ENCODE assay signal across 29 cellular contexts in the genomic region with DNA sequence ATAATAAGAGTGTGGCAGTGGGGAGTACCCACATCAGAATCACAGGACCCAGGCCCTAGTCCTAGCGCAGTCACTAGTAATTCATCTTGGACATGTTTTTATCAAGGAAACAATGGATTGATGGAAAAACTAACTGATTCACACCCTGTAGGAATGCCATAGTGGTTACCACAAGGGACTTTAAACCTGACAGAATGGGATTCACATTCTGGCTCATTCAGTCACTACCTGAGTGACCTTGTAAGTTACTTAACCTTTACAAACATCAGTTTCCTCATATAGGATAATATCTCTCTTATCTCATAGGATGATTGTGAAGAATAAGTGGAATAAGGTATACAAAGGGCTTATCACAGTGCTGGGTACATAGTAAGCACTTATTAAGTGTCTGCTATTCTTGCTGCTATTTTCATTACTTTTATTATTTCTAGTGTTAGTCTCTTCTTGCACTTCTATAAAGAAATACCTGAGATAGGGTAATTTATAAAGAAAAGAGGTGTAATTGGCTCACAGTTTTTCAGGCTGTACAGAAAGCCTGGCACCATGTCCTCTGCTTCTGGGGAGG.
DNase-seq lines count a peak whose midpoint lies in the region; ATAC-seq, FAIRE-seq and TF ChIP-seq lines count a peak whose summit lies in the region.
"Had no signal": no experiment of that assay in that cellular context is flagged by ENCODE, and none has a peak within 500 bp of the region (broad histone marks: within the 10 kb centered on the region; RNA-seq: fewer than 3 reads in every experiment).

No MANE protein-coding gene starts in this region.

- no peaks in the 10 kb centered on the region for H3K79me2 ChIP-seq in HepG2 (ENCODE audit: insufficient read depth, low read length)

- TF ChIP-seq POLR2A in HepG2 (IDR thresholded peaks at IDR 0.05; ENCODE audit: insufficient read depth in 1 of 2, low read depth in 2 of 2, low read length in 2 of 2), result no peak
- TF ChIP-seq POLR2A in right lobe of liver (IDR thresholded peaks at IDR 0.05), result no peak

- TF ChIP-seq EP300 in HepG2 (IDR thresholded peaks at IDR 0.05; ENCODE audit: low read depth in 2 of 2, low read length in 2 of 2) (peak in 1 of 2 experiments; percentile 52; a peak in 1 of 4 replicates), HepG2 (CRISPR knock-in tag; IDR thresholded peaks at IDR 0.05; ENCODE audit: borderline replicate concordance) (no peak)

- H2AFZ ChIP-seq in HepG2 (ENCODE audit: low read length), result no peak overlapping the region

- no TSS peak for BruUV-seq in HepG2 (replicated peaks; lab: Mats Ljungman, UMichigan)

- DNase-seq in HepG2 (ENCODE audit: low spot score) (peak; percentile 83), right lobe of liver (no peak)
- DNase-seq: 8988T; ACHN; AML-193; BE2C; C1 segment of cervical spinal cord; Caco-2; Calu3; CD4-positive, alpha-beta memory T cell; CD4-positive, alpha-beta T cell; CD4-positive, CD25-positive, alpha-beta regulatory T cell; CD8-positive, alpha-beta memory T cell; CD8-positive, alpha-beta T cell; COR-L47; DMS 273 treated with DMSO at 0.1 percent for 48 hours; DMS153; DMS53; DMS79; DMS79 treated with DMSO at 0.1 percent for 48 hours; DND-41; EL had no signal

- no peaks in the 10 kb centered on the region for H4K20me1 ChIP-seq in HepG2 (ENCODE audit: insufficient read depth, low read length)
- H4K20me1 ChIP-seq: BLaER1; BLaER1 treated with 17β-estradiol and CSF1 and Interleukin-3, amounts not matched to agents 10 nM and 100 nM had no signal

- H3K4me1 ChIP-seq in HepG2 (ENCODE audit: insufficient read depth, low read length) (peaks cover 65% of the 10 kb centered on the region), right lobe of liver (no peaks in the 10 kb centered on the region)
- H3K4me1 ChIP-seq: BE2C, BLaER1 had no signal

- peak; percentile 77 for ATAC-seq in HepG2
- no peak for ATAC-seq in right lobe of liver
- ATAC-seq: A549; CD8-positive, alpha-beta T cell had no signal

- TF ChIP-seq RAD21 in HepG2 (CRISPR knock-in tag; IDR thresholded peaks at IDR 0.05), result no peak

- H3K27ac ChIP-seq in HepG2 (ENCODE audit: extremely low read length, insufficient read depth, low read length) (peak overlapping the region; percentile 50), right lobe of liver (no peak overlapping the region)
- H3K27ac ChIP-seq: 22Rv1; A549; BLaER1; BLaER1 treated with 17β-estradiol and CSF1 and Interleukin-3, amounts not matched to agents 10 nM and 100 nM; C4-2B had no signal

- POLR2A ChIA-PET in HepG2 (lab: Yijun Ruan, JAX), result no interaction called here

- FAIRE-seq in HepG2 (lab: Jason Lieb, UNC), result no peak
- FAIRE-seq: A204.1, A549, D721Med had no signal

- H3K36me3 ChIP-seq in HepG2 (replicated peaks in 1 of 2; ENCODE audit: control insufficient read depth in 1 of 2, insufficient read depth in 2 of 2, low read length in 2 of 2), result no peaks in the 10 kb centered on the region
- H3K36me3 ChIP-seq in right lobe of liver, result no peaks in the 10 kb centered on the region
- H3K36me3 ChIP-seq: BE2C; BLaER1; BLaER1 treated with 17β-estradiol and CSF1 and Interleukin-3, amounts not matched to agents 10 nM and 100 nM had no signal

- in situ Hi-C loops in HepG2 (cut with HindIII; ENCODE audit: extremely low pct_ligation_motif_present, low pct_unique_long_range_greater_than_20kb), result no loop called here

- WGBS in HepG2 (ENCODE audit: low lambda C conversion rate), result 100% methylated on average over 1 of the region's 1 CpG
- 86% methylated on average over 1 of the region's 1 CpG for WGBS in right lobe of liver (ENCODE audit: insufficient coverage, low coverage, low lambda C conversion rate, missing lambda C conversion rate)

- TF ChIP-seq CTCF in HepG2 (CRISPR knock-in tag; IDR thresholded peaks at IDR 0.05), result no peak
- no peak for TF ChIP-seq CTCF in right lobe of liver (IDR thresholded peaks at IDR 0.05)

- intact Hi-C loops in HepG2 (cut with micrococcal nuclease; ENCODE audit: unreplicated experiment), result no loop called here
- intact Hi-C loops in right lobe of liver (cut with DNase I), result no loop called here

- H3K27me3 ChIP-seq in HepG2 (ENCODE audit: control insufficient read depth in 1 of 2, insufficient read depth in 2 of 2, low read length in 2 of 2), result no peaks in the 10 kb centered on the region
- no peaks in the 10 kb centered on the region for H3K27me3 ChIP-seq in right lobe of liver
- H3K27me3 ChIP-seq: BE2C; BLaER1; BLaER1 treated with 17β-estradiol and CSF1 and Interleukin-3, amounts not matched to agents 10 nM and 100 nM had no signal

- H3K9me3 ChIP-seq in HepG2 (ENCODE audit: low read length) (peaks cover 14% of the 10 kb centered on the region), right lobe of liver (no peaks in the 10 kb centered on the region)
- H3K9me3 ChIP-seq: A549, BE2C had no signal

- H3K9ac ChIP-seq in HepG2 (ENCODE audit: insufficient read depth, low read depth, low read length), result no peak overlapping the region
- H3K9ac ChIP-seq: BLaER1; BLaER1 treated with 17β-estradiol and CSF1 and Interleukin-3, amounts not matched to agents 10 nM and 100 nM had no signal

- CTCF ChIA-PET in HepG2 (lab: Yijun Ruan, JAX; ENCODE audit: low intra/inter-chr PET ratio, low total read pairs), result no interaction called here

- H3K4me3 ChIP-seq in HepG2 (replicated peaks in 1 of 3; ENCODE audit: insufficient read depth in 1 of 3, low read depth in 2 of 3, low read length in 3 of 3), result no peak overlapping the region
- H3K4me3 ChIP-seq in right lobe of liver, result no peak overlapping the region
- H3K4me3 ChIP-seq: A549; BLaER1; BLaER1 treated with 17β-estradiol and CSF1 and Interleukin-3, amounts not matched to agents 10 nM and 100 nM had no signal

- H3K4me2 ChIP-seq in HepG2 (ENCODE audit: low read depth, low read length), result no peak overlapping the region
- H3K4me2 ChIP-seq: A549; BLaER1; BLaER1 treated with 17β-estradiol and CSF1 and Interleukin-3, amounts not matched to agents 10 nM and 100 nM had no signal

TF ChIP-seq in HepG2, 621 proteins besides CTCF, POLR2A, EP300 and RAD21 (continues in another document):
- peak; percentile 52 for TF ChIP-seq SAP130 (CRISPR knock-in tag; IDR thresholded peaks at IDR 0.05; ENCODE audit: low read depth)
- TF ChIP-seq POLR2AphosphoS5 (IDR thresholded peaks at IDR 0.05; ENCODE audit: low read depth, low read length), result no peak
- no peak for TF ChIP-seq ZNF616 (CRISPR knock-in tag; IDR thresholded peaks at IDR 0.05; ENCODE audit: low read depth)
- TF ChIP-seq DNMT3B (CRISPR knock-in tag; conservative IDR thresholded peaks at IDR 0.05), result no peak
- 0 out of 2 replicates have a peak, but pooled peaks have one; percentile 20 for TF ChIP-seq ZGPAT (CRISPR knock-in tag; IDR thresholded peaks at IDR 0.05)
- no peak for TF ChIP-seq IKZF1 (IDR thresholded peaks at IDR 0.05)
- TF ChIP-seq GLI4 (CRISPR knock-in tag; IDR thresholded peaks at IDR 0.05; ENCODE audit: borderline replicate concordance), result no peak
- no peak for TF ChIP-seq REST (IDR thresholded peaks at IDR 0.05; ENCODE audit: borderline replicate concordance in 1 of 2, low read depth in 1 of 2, low read length in 2 of 2)
- TF ChIP-seq PITX1 (CRISPR knock-in tag; IDR thresholded peaks at IDR 0.05), result 0 out of 2 replicates have a peak, but pooled peaks have one; percentile 26
- TF ChIP-seq CEBPG (CRISPR knock-in tag; IDR thresholded peaks at IDR 0.05), result 0 out of 2 replicates have a peak, but pooled peaks have one; percentile 30
- TF ChIP-seq MEIS2 (CRISPR knock-in tag; IDR thresholded peaks at IDR 0.05), result no peak
- 0 out of 2 replicates have a peak, but pooled peaks have one; percentile 43 for TF ChIP-seq ZNF614 (CRISPR knock-in tag; IDR thresholded peaks at IDR 0.05; ENCODE audit: borderline replicate concordance)
